In genomic region chr6:41756354-41756753, GRCh38 we compare ENCODE assay signal across 23 cellular contexts. TPM values are rescaled to one million over a fixed set of nuclear protein-coding genes. Genes with fewer than 3 reads are reported as not detected.
DNase-seq lines count a peak whose midpoint lies in the region; ATAC-seq and TF ChIP-seq lines count a peak whose summit lies in the region.
"Had no signal": no experiment of that assay in that cellular context is flagged by ENCODE, and none has a peak within 500 bp of the region (broad histone marks: within the 10 kb centered on the region; RNA-seq: fewer than 3 reads in every experiment).

No MANE protein-coding gene starts in this region.

- DNase-seq in Right ventricle myocardium superior: peak; percentile 30
- DNase-seq in Right ventricle myocardium inferior (ENCODE audit: missing footprints): no peak
- DNase-seq in SW480 (ENCODE audit: low spot score): peak; percentile 45
- DNase-seq in left kidney (ENCODE audit: low read depth, low spot score): peak; percentile 53
- peak; percentile 68 for DNase-seq in stomach
- DNase-seq in stimulated activated CD4-positive, alpha-beta T cell treated with anti-CD3 and anti-CD28 coated beads, Interleukin-4, amount 100 ng/mL, for 1 hour: no peak
- no peak for DNase-seq in SIG-M5 treated with dmso at 0.1 percent for 504 hours (lab: John Stamatoyannopoulos, UW; ENCODE audit: unreplicated experiment)
- no peak for DNase-seq in WERI-Rb-1
- DNase-seq: CD4-positive, CD25-positive, alpha-beta regulatory T cell; DMS79; H9; MV-4-11; NCI-H1417; NCI-H2029; NCI-H2171; NCI-H446 treated with DMSO at 0.1 percent for 48 hours; NCI-H774; PC-3 had no signal

- intact Hi-C loops in Right ventricle myocardium superior (cut with DNase I): no loop called here
- intact Hi-C loops in Right ventricle myocardium inferior (cut with DNase I): no loop called here
- intact Hi-C loops in stomach (cut with DNase I; ENCODE audit: low total_unique reads): no loop called here

- H3K27ac ChIP-seq in stomach: peak overlapping the region; percentile 17 to 58 (median 28)
- no peak overlapping the region for H3K27ac ChIP-seq in WERI-Rb-1
- H3K27ac ChIP-seq: RWPE1 had no signal

- ATAC-seq in Right ventricle myocardium superior (ENCODE audit: poor library complexity): no peak
- ATAC-seq in Right ventricle myocardium inferior: no peak
- ATAC-seq: PC-3 had no signal

- H3K36me3 ChIP-seq in stomach (no peaks in the 10 kb centered on the region), WERI-Rb-1 (no peaks in the 10 kb centered on the region)

- TF ChIP-seq CTCF in stomach (IDR thresholded peaks at IDR 0.05) (no peak), WERI-Rb-1 (IDR thresholded peaks at IDR 0.05; ENCODE audit: low read depth, low read length) (no peak)

- 39 to 62% (median 47%) methylated on average over 9 to 13 of the region's 13 CpGs for WGBS in stomach, 5 donors

- H3K9me3 ChIP-seq in stomach: no peaks in the 10 kb centered on the region
- H3K9me3 ChIP-seq in WERI-Rb-1 (ENCODE audit: severe bottlenecking): no peaks in the 10 kb centered on the region

- no peak overlapping the region for H3K4me3 ChIP-seq in stomach
- no peak overlapping the region for H3K4me3 ChIP-seq in WERI-Rb-1 (ENCODE audit: low read depth, low read length)

- no peak for TF ChIP-seq POLR2A in stomach (IDR thresholded peaks at IDR 0.05)

- H3K27me3 ChIP-seq in stomach (no peaks in the 10 kb centered on the region), WERI-Rb-1 (ENCODE audit: insufficient read depth, low read depth, severe bottlenecking) (no peaks in the 10 kb centered on the region)

- TF ChIP-seq EP300 in stomach (IDR thresholded peaks at IDR 0.05): no peak

- peaks cover 8 to 31% (median 19%) of the 10 kb centered on the region in 4 donors for H3K4me1 ChIP-seq in stomach

RNA-seq across cellular contexts. Expression of gene PGC, which starts 9.2 kb away (rescaled TPM):
- total RNA-seq in Right ventricle myocardium superior: not detected
- not detected for total RNA-seq in Right ventricle myocardium inferior
- over 10,000 TPM in 1 of 5 donors, 1,000 to 10,000 TPM in 3, 100 to 1,000 TPM in 1; 101 to 32,926 (median 1,172) TPM for total RNA-seq in stomach
- polyA plus RNA-seq in stomach: over 10,000 TPM in 2 of 3 donors, 1,000 to 10,000 TPM in 1; 8,432 to 48,206 (median 26,682) TPM
- total RNA-seq: A673; CD4-positive, CD25-positive, alpha-beta regulatory T cell; G401; H9; HT1080; PC-3; SK-MEL-5 had no signal
- polyA plus RNA-seq: CD4-positive, CD25-positive, alpha-beta regulatory T cell had no signal

RNA-seq across cellular contexts. Expression of gene TFEB, which starts 20.9 kb away (rescaled TPM):
- total RNA-seq in Right ventricle myocardium superior (40.7 TPM), Right ventricle myocardium inferior (39.5 TPM), stomach (100 to 1,000 TPM in 1 of 5 donors, 10 to 100 TPM in 2, 1 to 10 TPM in 2; 6.4 to 130 (median 12.9) TPM)
- polyA plus RNA-seq in stomach: 10 to 100 TPM; 12.1 to 19.5 (median 14.0) TPM

RNA-seq across cellular contexts. Expression of gene FRS3, which starts 23.3 kb away (rescaled TPM):
- total RNA-seq in Right ventricle myocardium superior (4.8 TPM), Right ventricle myocardium inferior (5.1 TPM), stomach (10 to 100 TPM in 1 of 5 donors, 1 to 10 TPM in 3, under 1 TPM in 1; 0.29 to 22.2 (median 3.1) TPM)
- polyA plus RNA-seq in stomach: 1 to 10 TPM; 2.9 to 4.4 (median 4.1) TPM

RNA-seq across cellular contexts. Expression of gene PRICKLE4, which starts 24.2 kb away (rescaled TPM):
- total RNA-seq in Right ventricle myocardium superior (4.0 TPM), Right ventricle myocardium inferior (3.3 TPM), stomach (10 to 100 TPM in 3 of 5 donors, 1 to 10 TPM in 2; 4.4 to 77.0 (median 27.8) TPM)
- 1 to 10 TPM in 2 of 3 donors, not detected in 1; 1.9 to 4.8 TPM for polyA plus RNA-seq in stomach
- total RNA-seq: A673; CD4-positive, CD25-positive, alpha-beta regulatory T cell; G401; SK-MEL-5 had no signal
- polyA plus RNA-seq: CD4-positive, CD25-positive, alpha-beta regulatory T cell had no signal

RNA-seq across cellular contexts. Expression of gene TOMM6, which starts 31.1 kb away (rescaled TPM):
- 218 TPM for total RNA-seq in Right ventricle myocardium superior
- total RNA-seq in Right ventricle myocardium inferior: 226 TPM
- total RNA-seq in stomach: 100 to 1,000 TPM in 2 of 5 donors, 10 to 100 TPM in 3; 11.9 to 159 (median 68.7) TPM
- polyA plus RNA-seq in stomach: 100 to 1,000 TPM; 308 to 343 (median 323) TPM

Comparison
In these comparisons a context has a peak if more than half of its experiments do, and no peak if none do; other contexts are left out.
1. DNase-seq: peak in Right ventricle myocardium superior (single experiment), SW480 (single experiment), left kidney (single experiment) and stomach (single experiment); none in Right ventricle myocardium inferior (single experiment), stimulated activated CD4-positive, alpha-beta T cell treated with anti-CD3 and anti-CD28 coated beads, Interleukin-4, amount 100 ng/mL, for 1 hour (single experiment), SIG-M5 treated with dmso at 0.1 percent for 504 hours (single experiment) and WERI-Rb-1 (single experiment).
2. RNA of gene PGC, which starts 9.2 kb away (total RNA-seq): 101 to 32,926 TPM in stomach; not detected in Right ventricle myocardium superior (single experiment) and not detected in Right ventricle myocardium inferior (single experiment); every median in the first group is over 100 times any median in the second.